Comparison of ENCODE assay signal across 24 cellular contexts in genomic region chr2:65113816-65114215, GRCh38.
"Had no signal": no experiment of that assay in that cellular context is flagged by ENCODE, and none has a peak within 500 bp of the region (broad histone marks: within the 10 kb centered on the region; RNA-seq: fewer than 3 reads in every experiment).

No MANE protein-coding gene starts in this region.

- H3K36me3 ChIP-seq: esophagus muscularis mucosa, right atrium auricular region, suprapubic skin, upper lobe of left lung had no signal

- H3K36me3 Mint-ChIP-seq: natural killer cell had no signal

- H3K9me3 Mint-ChIP-seq: activated CD4-positive, alpha-beta T cell treated with anti-CD3 and anti-CD28 coated beads, Interleukin-2, amount 10 ng/mL, durations not matched to agents 7 days and 5 days; activated naive CD4-positive, alpha-beta T cell treated with anti-CD3 and anti-CD28 coated beads, Interleukin-2, amount 10 ng/mL, durations not matched to agents 7 days and 5 days; memory B cell; natural killer cell; T-helper 1 cell treated with Interleukin-12 subunit alpha and Interleukin-12 subunit beta and Interleukin-4 antibody, amounts not matched to agents 30 μg/mL and 1 μg/mL, for 36 hours had no signal

- H3K4me3 Mint-ChIP-seq: activated CD4-positive, alpha-beta T cell treated with anti-CD3 and anti-CD28 coated beads, Interleukin-2, amount 10 ng/mL, durations not matched to agents 7 days and 5 days; activated naive CD4-positive, alpha-beta T cell treated with anti-CD3 and anti-CD28 coated beads, Interleukin-2, amount 10 ng/mL, durations not matched to agents 7 days and 5 days; memory B cell; natural killer cell; T-helper 1 cell treated with Interleukin-12 subunit alpha and Interleukin-12 subunit beta and Interleukin-4 antibody, amounts not matched to agents 30 μg/mL and 1 μg/mL, for 36 hours; WTC11 had no signal

- H3K27me3 ChIP-seq: body of pancreas, esophagus muscularis mucosa, right atrium auricular region, suprapubic skin, upper lobe of left lung had no signal

- H3K27ac Mint-ChIP-seq: activated CD4-positive, alpha-beta T cell treated with anti-CD3 and anti-CD28 coated beads, Interleukin-2, amount 10 ng/mL, durations not matched to agents 7 days and 5 days; activated naive CD4-positive, alpha-beta T cell treated with anti-CD3 and anti-CD28 coated beads, Interleukin-2, amount 10 ng/mL, durations not matched to agents 7 days and 5 days; memory B cell; T-helper 1 cell treated with Interleukin-12 subunit alpha and Interleukin-12 subunit beta and Interleukin-4 antibody, amounts not matched to agents 30 μg/mL and 1 μg/mL, for 36 hours; WTC11 had no signal

- FAIRE-seq: kidney, TTC549 had no signal

- H3K27ac ChIP-seq: coronary artery, esophagus muscularis mucosa, left ventricle myocardium inferior, right atrium auricular region, skin epidermis, suprapubic skin, upper lobe of left lung had no signal

- H3K9me3 ChIP-seq: body of pancreas, esophagus muscularis mucosa, left ventricle myocardium inferior, right atrium auricular region, suprapubic skin, upper lobe of left lung had no signal

- ATAC-seq: body of pancreas, natural killer cell, SK-N-SH treated with all-trans-retinoic acid at 6 μM for 48 hours, WTC11 had no signal

- DNase-seq: activated CD4-positive, alpha-beta T cell treated with anti-CD3 and anti-CD28 coated beads, Interleukin-2, amount 10 ng/mL, durations not matched to agents 7 days and 5 days; activated CD8-positive, alpha-beta memory T cell treated with anti-CD3 and anti-CD28 coated beads for 24 hours; activated naive CD4-positive, alpha-beta T cell treated with anti-CD3 and anti-CD28 coated beads, Interleukin-2, amount 10 ng/mL, durations not matched to agents 7 days and 5 days; amygdala; body of pancreas; central memory CD4-positive, alpha-beta T cell; hypothalamus; kidney; left ventricle myocardium inferior; natural killer cell; nucleus accumbens; stimulated activated CD4-positive, alpha-beta T cell treated with anti-CD3 and anti-CD28 coated beads, Interleukin-4, amount 100 ng/mL, for 24 hours; stimulated activated naive CD4-positive, alpha-beta T cell treated with Interleukin-2 at 50 U/mL for 16 hours; upper lobe of left lung had no signal

- H3K27me3 Mint-ChIP-seq: activated CD4-positive, alpha-beta T cell treated with anti-CD3 and anti-CD28 coated beads, Interleukin-2, amount 10 ng/mL, durations not matched to agents 7 days and 5 days; activated naive CD4-positive, alpha-beta T cell treated with anti-CD3 and anti-CD28 coated beads, Interleukin-2, amount 10 ng/mL, durations not matched to agents 7 days and 5 days; memory B cell had no signal

- H3K4me3 ChIP-seq: body of pancreas, coronary artery, esophagus muscularis mucosa, left ventricle myocardium inferior, right atrium auricular region, skin epidermis, suprapubic skin, upper lobe of left lung had no signal
